Comparison of ENCODE assay signal across 15 cellular contexts in the genomic region with DNA sequence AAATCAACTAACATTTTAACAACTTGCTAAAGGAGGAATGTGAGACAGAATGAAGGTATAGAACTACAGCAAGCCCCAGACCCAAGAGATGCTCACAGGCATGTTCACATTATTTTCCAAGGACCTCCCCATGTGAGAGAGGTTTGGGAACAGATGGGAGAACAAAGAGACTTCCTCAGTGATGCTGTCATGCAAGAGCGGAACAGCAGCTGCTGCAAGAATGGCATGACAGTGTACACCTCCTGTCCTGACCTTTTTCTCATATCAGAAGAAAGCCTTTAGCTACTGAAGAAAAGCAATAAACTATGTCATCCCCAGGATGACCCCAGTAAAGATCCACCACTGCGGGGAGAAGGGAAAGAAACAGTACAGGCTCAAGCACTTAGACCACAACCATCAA.
"Had no signal": no experiment of that assay in that cellular context is flagged by ENCODE, and none has a peak within 500 bp of the region (broad histone marks: within the 10 kb centered on the region; RNA-seq: fewer than 3 reads in every experiment).

No MANE protein-coding gene starts in this region.

- H3K27ac ChIP-seq: gastrocnemius medialis, lower lobe of right lung, tibial nerve, vagina had no signal

- H3K4me3 Mint-ChIP-seq: activated naive CD8-positive, alpha-beta T cell treated with anti-CD3 and anti-CD28 coated beads, Interleukin-2, amount 10 ng/mL, durations not matched to agents 7 days and 5 days; dendritic cell treated with granulocyte-macrophage colony-stimulating factor and Interleukin-4, amounts not matched to agents 40 ng/mL and 50 ng/mL, for 4 days; T-helper 2 cell treated with Interferon-gamma antibody and Interleukin-4, amounts not matched to agents 5 μg/mL and 100 μg/mL, for 36 hours had no signal

- H3K9me3 Mint-ChIP-seq: activated naive CD8-positive, alpha-beta T cell treated with anti-CD3 and anti-CD28 coated beads, Interleukin-2, amount 10 ng/mL, durations not matched to agents 7 days and 5 days; dendritic cell treated with granulocyte-macrophage colony-stimulating factor and Interleukin-4, amounts not matched to agents 40 ng/mL and 50 ng/mL, for 4 days; T-helper 2 cell treated with Interferon-gamma antibody and Interleukin-4, amounts not matched to agents 5 μg/mL and 100 μg/mL, for 36 hours had no signal

- H3K36me3 ChIP-seq: gastrocnemius medialis, lower lobe of right lung, vagina had no signal

- H3K27ac Mint-ChIP-seq: activated naive CD8-positive, alpha-beta T cell treated with anti-CD3 and anti-CD28 coated beads, Interleukin-2, amount 10 ng/mL, durations not matched to agents 7 days and 5 days; dendritic cell treated with granulocyte-macrophage colony-stimulating factor and Interleukin-4, amounts not matched to agents 40 ng/mL and 50 ng/mL, for 4 days; T-helper 2 cell treated with Interferon-gamma antibody and Interleukin-4, amounts not matched to agents 5 μg/mL and 100 μg/mL, for 36 hours had no signal

- ATAC-seq: activated CD4-positive, CD25-positive, alpha-beta regulatory T cell treated with anti-CD3 and anti-CD28 coated beads, Interleukin-2, amount 50 U/mL, for 24 hours; gastrocnemius medialis; left cardiac atrium; lower lobe of right lung had no signal

- H3K9me3 ChIP-seq: gastrocnemius medialis, lower lobe of right lung, tibial nerve, vagina had no signal

- H3K27me3 ChIP-seq: gastrocnemius medialis, tibial nerve, vagina had no signal

- H3K36me3 Mint-ChIP-seq: activated naive CD8-positive, alpha-beta T cell treated with anti-CD3 and anti-CD28 coated beads, Interleukin-2, amount 10 ng/mL, durations not matched to agents 7 days and 5 days had no signal

- DNase-seq: activated naive CD4-positive, alpha-beta T cell; activated naive CD8-positive, alpha-beta T cell treated with anti-CD3 and anti-CD28 coated beads, Interleukin-2, amount 10 ng/mL, durations not matched to agents 7 days and 5 days; activated T-cell treated with anti-CD3 and anti-CD28 coated beads for 4 hours; anterior cingulate cortex; cerebellar nuclear complex; gastrocnemius medialis; left cardiac atrium; lower lobe of right lung; stimulated activated CD4-positive, alpha-beta T cell treated with anti-CD3 and anti-CD28 coated beads, Interleukin-2, amount 100 ng/mL, for 48 hours; stimulated activated naive CD4-positive, alpha-beta T cell had no signal

- H3K4me3 ChIP-seq: gastrocnemius medialis, lower lobe of right lung, tibial nerve, vagina had no signal
